17 cellular contexts compared by ENCODE assay signal in the genomic region with DNA sequence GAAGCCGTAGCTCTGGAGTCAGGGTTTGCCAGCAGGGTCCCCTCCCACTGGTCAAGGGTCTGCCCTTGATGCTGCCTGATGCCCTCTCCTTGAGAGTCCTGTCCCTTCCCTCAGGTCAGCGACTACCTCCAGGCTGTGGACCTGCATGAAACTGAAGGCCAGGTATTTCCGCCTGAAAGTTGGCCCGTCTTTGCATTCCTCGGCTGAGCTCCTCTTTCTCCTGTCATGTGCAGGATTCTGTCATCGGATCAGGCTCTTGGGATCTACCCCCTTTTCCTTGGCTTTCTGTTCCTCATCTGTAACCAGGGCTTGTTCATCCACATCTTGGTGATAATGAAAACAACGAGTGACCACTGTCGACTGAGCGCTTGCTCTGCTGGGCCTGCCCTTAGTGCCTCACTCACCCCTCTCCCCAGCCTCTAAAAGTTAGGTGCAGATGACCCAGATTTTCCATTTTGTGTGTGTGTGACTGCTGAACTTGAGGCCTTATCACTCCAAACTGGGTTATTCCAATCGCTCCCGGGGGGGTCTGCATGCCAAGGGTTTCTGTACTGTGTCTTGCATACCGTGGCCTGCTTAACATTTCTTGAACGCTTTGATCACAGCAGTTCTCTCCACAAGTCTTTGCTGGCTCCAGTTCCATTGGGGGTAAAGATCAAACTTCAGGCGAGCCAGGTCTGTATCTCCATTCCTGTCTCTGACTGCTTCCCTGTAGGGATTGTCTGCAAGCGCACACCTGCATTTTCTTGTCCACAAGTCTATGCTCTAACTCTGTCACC.
DNase-seq lines count a peak whose midpoint lies in the region; ATAC-seq and TF ChIP-seq lines count a peak whose summit lies in the region.
"Had no signal": no experiment of that assay in that cellular context is flagged by ENCODE, and none has a peak within 500 bp of the region (broad histone marks: within the 10 kb centered on the region; RNA-seq: fewer than 3 reads in every experiment).

No MANE protein-coding gene starts in this region.

- ATAC-seq in GM21723 (IDR thresholded peaks at IDR 0.05; ENCODE audit: unreplicated experiment), result no peak

- no peak overlapping the region for H3K4me3 Mint-ChIP-seq in type B pancreatic cell
- H3K4me3 Mint-ChIP-seq: CD8-positive, alpha-beta memory T cell had no signal

- peaks cover 38% of the 10 kb centered on the region for H3K4me1 Mint-ChIP-seq in type B pancreatic cell (ENCODE audit: unreplicated experiment)

- no peaks in the 10 kb centered on the region for H3K36me3 Mint-ChIP-seq in type B pancreatic cell

- H3K27me3 Mint-ChIP-seq in type B pancreatic cell, result no peaks in the 10 kb centered on the region
- H3K27me3 Mint-ChIP-seq: CD8-positive, alpha-beta memory T cell had no signal

- DNase-seq in amniotic epithelial cell (ENCODE audit: low read depth), result peak; percentile 82
- peak; percentile 11 for DNase-seq in fibroblast of villous mesenchyme (ENCODE audit: low read depth)
- DNase-seq in mucosa of gallbladder (ENCODE audit: low spot score), result peak; percentile 40
- no peak for DNase-seq in type B pancreatic cell (ENCODE audit: extremely low spot score, unreplicated experiment)
- no peak for DNase-seq in kidney glomerular epithelial cell (lab: John Stamatoyannopoulos, UW)
- no peak for DNase-seq in GM03348 (ENCODE audit: low spot score)
- DNase-seq: CD8-positive, alpha-beta memory T cell; DMS 273 treated with DMSO at 0.1 percent for 48 hours; HCEC 1CT; Karpas-422; MM.1S; NCI-H1105; NCI-H187; NCI-H82; SHP77 had no signal

- H3K4me3 ChIP-seq in fibroblast of villous mesenchyme (ENCODE audit: low read depth, low read length), result no peak overlapping the region
- H3K4me3 ChIP-seq: BLaER1 had no signal

- H3K27ac Mint-ChIP-seq in type B pancreatic cell, result peak overlapping the region; percentile 21

- H3K9me3 Mint-ChIP-seq in type B pancreatic cell, result no peaks in the 10 kb centered on the region
- H3K9me3 Mint-ChIP-seq: CD8-positive, alpha-beta memory T cell had no signal

- TF ChIP-seq CTCF in fibroblast of villous mesenchyme (IDR thresholded peaks at IDR 0.05; ENCODE audit: insufficient read depth, low read depth, low read length), result no peak
- TF ChIP-seq CTCF in type B pancreatic cell (conservative IDR thresholded peaks at IDR 0.05), result no peak

Comparison
In these comparisons a context has a peak if more than half of its experiments do, and no peak if none do; other contexts are left out.
1. DNase-seq: peak in amniotic epithelial cell (single experiment), fibroblast of villous mesenchyme (single experiment) and mucosa of gallbladder (single experiment); none in type B pancreatic cell (single experiment), kidney glomerular epithelial cell (single experiment) and GM03348 (single experiment).